In the genomic region with DNA sequence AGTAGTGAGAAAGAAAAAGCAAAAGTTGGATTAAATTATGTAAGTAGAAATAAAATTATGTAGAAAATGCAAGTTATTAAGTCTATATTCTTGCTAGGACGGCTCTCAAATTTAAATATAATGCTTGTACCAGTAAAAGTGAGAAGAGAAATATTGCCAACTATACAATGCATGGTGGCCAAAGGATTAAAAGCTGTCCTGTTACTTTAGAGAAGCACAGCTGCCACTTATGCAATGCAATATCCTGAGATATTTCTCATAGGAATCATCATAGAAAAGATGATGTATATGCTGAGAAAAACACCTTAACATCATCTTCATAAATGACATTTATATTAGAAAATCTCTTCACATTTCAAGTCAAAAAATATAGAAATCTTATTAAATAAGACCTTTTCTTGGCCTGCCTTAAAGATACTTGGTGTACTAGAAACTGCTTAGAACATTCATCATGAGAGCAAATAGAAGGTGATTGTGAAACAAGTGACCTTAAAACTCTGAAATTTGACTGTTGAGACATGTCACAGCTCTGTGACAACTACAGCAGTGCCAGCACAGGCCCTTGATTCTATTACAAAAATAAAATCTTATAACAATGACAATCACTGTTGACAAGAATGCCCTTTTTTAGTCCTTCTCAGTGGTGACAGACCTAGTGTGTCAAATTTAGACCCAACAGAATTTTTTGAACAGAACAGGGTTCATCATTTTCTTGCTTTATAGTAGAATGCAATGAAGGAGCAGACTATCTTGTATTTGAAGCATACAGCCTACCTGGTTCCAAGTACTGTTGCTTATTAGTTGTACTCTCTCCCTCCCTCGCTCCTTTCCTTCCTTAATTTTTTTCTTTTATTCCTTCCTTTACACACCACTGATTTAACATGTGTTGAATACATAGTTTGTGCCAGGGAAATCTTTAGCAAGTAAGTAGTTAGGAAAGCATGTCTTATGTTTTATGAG, we compare ENCODE assay signal across 34 cellular contexts.
"Had no signal": no experiment of that assay in that cellular context is flagged by ENCODE, and none has a peak within 500 bp of the region (broad histone marks: within the 10 kb centered on the region; RNA-seq: fewer than 3 reads in every experiment).

No MANE protein-coding gene starts in this region.

- H3K9me3 Mint-ChIP-seq: activated B cell treated with CpG ODN at 0.5 μM for 24 hours; activated CD4-positive, alpha-beta T cell treated with anti-CD3 and anti-CD28 coated beads, Interleukin-2, amount 10 ng/mL, durations not matched to agents 24 days and 14 days; activated naive CD4-positive, alpha-beta T cell treated with anti-CD3 and anti-CD28 coated beads, Interleukin-2, amount 10 ng/mL, durations not matched to agents 7 days and 5 days; activated T-helper 2 cell treated with anti-CD3 and anti-CD28 coated beads, Interferon-gamma antibody, Interleukin-2, Interleukin-4, amounts not matched to agents 10 μg/mL and 5 μg/mL and 100 μg/mL, durations not matched to agents 14 hours and 24 hours and 36 hours; T-helper 1 cell treated with Interleukin-12 subunit alpha and Interleukin-12 subunit beta and Interleukin-4 antibody, amounts not matched to agents 30 μg/mL and 1 μg/mL, for 36 hours; T-helper 2 cell treated with Interferon-gamma antibody and Interleukin-4, amounts not matched to agents 5 μg/mL and 100 μg/mL, for 36 hours had no signal

- H3K4me1 ChIP-seq: ascending aorta had no signal

- H3K4me3 ChIP-seq: ascending aorta, cardiac muscle cell had no signal

- H3K4me3 Mint-ChIP-seq: activated B cell treated with CpG ODN at 0.5 μM for 24 hours; activated CD4-positive, alpha-beta memory T cell treated with anti-CD3 and anti-CD28 coated beads for 36 hours; activated CD4-positive, alpha-beta T cell treated with anti-CD3 and anti-CD28 coated beads, Interleukin-2, amount 10 ng/mL, durations not matched to agents 24 days and 14 days; activated CD8-positive, alpha-beta T cell treated with anti-CD3 and anti-CD28 coated beads for 36 hours; activated naive CD4-positive, alpha-beta T cell treated with anti-CD3 and anti-CD28 coated beads, Interleukin-2, amount 10 ng/mL, durations not matched to agents 7 days and 5 days; activated naive CD4-positive, alpha-beta T cell treated with anti-CD3 and anti-CD28 coated beads, Interleukin-2, amount 50 U/mL, for 24 hours; activated naive CD8-positive, alpha-beta T cell; activated naive CD8-positive, alpha-beta T cell treated with anti-CD3 and anti-CD28 coated beads, Interleukin-2, amount 10 ng/mL, durations not matched to agents 7 days and 5 days; activated naive CD8-positive, alpha-beta T cell treated with anti-CD3 and anti-CD28 coated beads, Interleukin-2, amount 50 U/mL, for 24 hours; activated T-cell treated with anti-CD3 and anti-CD28 coated beads, Interleukin-2, amount 50 U/mL, for 24 hours; brain; central memory CD8-positive, alpha-beta T cell; T-helper 1 cell treated with Interleukin-12 subunit alpha and Interleukin-12 subunit beta and Interleukin-4 antibody, amounts not matched to agents 30 μg/mL and 1 μg/mL, for 36 hours; T-helper 2 cell treated with Interferon-gamma antibody and Interleukin-4, amounts not matched to agents 5 μg/mL and 100 μg/mL, for 36 hours had no signal

- H3K27me3 ChIP-seq: ascending aorta, cardiac muscle cell had no signal

- H3K27me3 Mint-ChIP-seq: activated B cell treated with CpG ODN at 0.5 μM for 24 hours; activated CD4-positive, alpha-beta memory T cell treated with anti-CD3 and anti-CD28 coated beads for 36 hours; activated CD4-positive, alpha-beta T cell treated with anti-CD3 and anti-CD28 coated beads, Interleukin-2, amount 10 ng/mL, durations not matched to agents 24 days and 14 days; activated CD8-positive, alpha-beta T cell treated with anti-CD3 and anti-CD28 coated beads for 36 hours; activated naive CD4-positive, alpha-beta T cell treated with anti-CD3 and anti-CD28 coated beads, Interleukin-2, amount 10 ng/mL, durations not matched to agents 7 days and 5 days; activated naive CD4-positive, alpha-beta T cell treated with anti-CD3 and anti-CD28 coated beads, Interleukin-2, amount 50 U/mL, for 24 hours; activated naive CD8-positive, alpha-beta T cell; activated naive CD8-positive, alpha-beta T cell treated with anti-CD3 and anti-CD28 coated beads, Interleukin-2, amount 10 ng/mL, durations not matched to agents 7 days and 5 days; activated naive CD8-positive, alpha-beta T cell treated with anti-CD3 and anti-CD28 coated beads, Interleukin-2, amount 50 U/mL, for 24 hours; activated T-cell treated with anti-CD3 and anti-CD28 coated beads, Interleukin-2, amount 50 U/mL, for 24 hours; brain; central memory CD8-positive, alpha-beta T cell had no signal

- H3K27ac ChIP-seq: ascending aorta, cardiac muscle cell, VCaP had no signal

- H3K4me1 Mint-ChIP-seq: activated B cell treated with CpG ODN at 0.5 μM for 24 hours; activated CD4-positive, alpha-beta T cell treated with anti-CD3 and anti-CD28 coated beads, Interleukin-2, amount 10 ng/mL, durations not matched to agents 24 days and 14 days; activated naive CD4-positive, alpha-beta T cell treated with anti-CD3 and anti-CD28 coated beads, Interleukin-2, amount 10 ng/mL, durations not matched to agents 7 days and 5 days; activated naive CD4-positive, alpha-beta T cell treated with anti-CD3 and anti-CD28 coated beads, Interleukin-2, amount 50 U/mL, for 24 hours; activated naive CD8-positive, alpha-beta T cell treated with anti-CD3 and anti-CD28 coated beads, Interleukin-2, amount 10 ng/mL, durations not matched to agents 7 days and 5 days; activated naive CD8-positive, alpha-beta T cell treated with anti-CD3 and anti-CD28 coated beads, Interleukin-2, amount 50 U/mL, for 24 hours; central memory CD8-positive, alpha-beta T cell had no signal

- H3K36me3 ChIP-seq: ascending aorta, cardiac muscle cell had no signal

- DNase-seq: activated B cell treated with CpG ODN at 0.5 μM for 24 hours; activated CD4-positive, alpha-beta memory T cell treated with anti-CD3 and anti-CD28 coated beads for 36 hours; activated CD4-positive, alpha-beta T cell treated with anti-CD3 and anti-CD28 coated beads for 4 hours; activated CD4-positive, alpha-beta T cell treated with anti-CD3 and anti-CD28 coated beads, Interleukin-2, amount 10 ng/mL, durations not matched to agents 24 days and 14 days; activated CD4-positive, alpha-beta T cell treated with anti-CD3 and anti-CD28 coated beads, Interleukin-2, amount 50 U/mL, for 1 hour; activated CD4-positive, alpha-beta T cell treated with anti-CD3 and anti-CD28 coated beads, Interleukin-2, amount 50 U/mL, for 4 hours; activated CD4-positive, CD25-positive, alpha-beta regulatory T cell treated with anti-CD3 and anti-CD28 coated beads, Interleukin-2, amount 50 U/mL, for 72 hours; activated CD8-positive, alpha-beta memory T cell treated with anti-CD3 and anti-CD28 coated beads, Interleukin-2, amount 50 U/mL, for 48 hours; activated CD8-positive, alpha-beta T cell treated with anti-CD3 and anti-CD28 coated beads for 36 hours; activated effector memory CD4-positive, alpha-beta T cell treated with Interleukin-2 at 50 U/mL for 16 hours; activated gamma-delta T cell; activated naive CD4-positive, alpha-beta T cell treated with anti-CD3 and anti-CD28 coated beads, Interleukin-2, amount 10 ng/mL, durations not matched to agents 7 days and 5 days; activated naive CD4-positive, alpha-beta T cell treated with Interleukin-2 at 50 U/mL for 16 hours; activated naive CD8-positive, alpha-beta T cell treated with anti-CD3 and anti-CD28 coated beads, Interleukin-2, amount 10 ng/mL, durations not matched to agents 7 days and 5 days; activated naive CD8-positive, alpha-beta T cell treated with anti-CD3 and anti-CD28 coated beads, Interleukin-2, amount 50 U/mL, for 24 hours; activated T-cell treated with anti-CD3 and anti-CD28 coated beads, Interleukin-2, amount 50 U/mL, for 24 hours; activated T-cell treated with anti-CD3 and anti-CD28 coated beads, Interleukin-2, amount 50 U/mL, for 48 hours; amygdala; anterior cingulate cortex; caudate nucleus; SW 1271; T-helper 1 cell; T-helper 2 cell; T-helper 9 cell had no signal

- H3K9me3 ChIP-seq: ascending aorta had no signal

- H3K36me3 Mint-ChIP-seq: activated CD4-positive, alpha-beta memory T cell treated with anti-CD3 and anti-CD28 coated beads for 36 hours; activated naive CD4-positive, alpha-beta T cell treated with anti-CD3 and anti-CD28 coated beads, Interleukin-2, amount 10 ng/mL, durations not matched to agents 7 days and 5 days; activated naive CD4-positive, alpha-beta T cell treated with anti-CD3 and anti-CD28 coated beads, Interleukin-2, amount 50 U/mL, for 24 hours; activated naive CD8-positive, alpha-beta T cell; activated naive CD8-positive, alpha-beta T cell treated with anti-CD3 and anti-CD28 coated beads, Interleukin-2, amount 10 ng/mL, durations not matched to agents 7 days and 5 days; brain had no signal

- ATAC-seq: activated CD8-positive, alpha-beta T cell treated with anti-CD3 and anti-CD28 coated beads for 36 hours; activated naive CD8-positive, alpha-beta T cell treated with anti-CD3 and anti-CD28 coated beads, Interleukin-2, amount 50 U/mL, for 24 hours had no signal

- H3K27ac Mint-ChIP-seq: activated B cell treated with CpG ODN at 0.5 μM for 24 hours; activated CD4-positive, alpha-beta memory T cell treated with anti-CD3 and anti-CD28 coated beads for 36 hours; activated CD4-positive, alpha-beta T cell treated with anti-CD3 and anti-CD28 coated beads, Interleukin-2, amount 10 ng/mL, durations not matched to agents 24 days and 14 days; activated CD8-positive, alpha-beta T cell treated with anti-CD3 and anti-CD28 coated beads for 36 hours; activated naive CD4-positive, alpha-beta T cell treated with anti-CD3 and anti-CD28 coated beads, Interleukin-2, amount 10 ng/mL, durations not matched to agents 7 days and 5 days; activated naive CD4-positive, alpha-beta T cell treated with anti-CD3 and anti-CD28 coated beads, Interleukin-2, amount 50 U/mL, for 24 hours; activated naive CD8-positive, alpha-beta T cell; activated naive CD8-positive, alpha-beta T cell treated with anti-CD3 and anti-CD28 coated beads, Interleukin-2, amount 10 ng/mL, durations not matched to agents 7 days and 5 days; activated naive CD8-positive, alpha-beta T cell treated with anti-CD3 and anti-CD28 coated beads, Interleukin-2, amount 50 U/mL, for 24 hours; activated T-cell treated with anti-CD3 and anti-CD28 coated beads, Interleukin-2, amount 50 U/mL, for 24 hours; activated T-helper 2 cell treated with anti-CD3 and anti-CD28 coated beads, Interferon-gamma antibody, Interleukin-2, Interleukin-4, amounts not matched to agents 10 μg/mL and 5 μg/mL and 100 μg/mL, durations not matched to agents 14 hours and 24 hours and 36 hours; T-helper 1 cell treated with Interleukin-12 subunit alpha and Interleukin-12 subunit beta and Interleukin-4 antibody, amounts not matched to agents 30 μg/mL and 1 μg/mL, for 36 hours; T-helper 2 cell treated with Interferon-gamma antibody and Interleukin-4, amounts not matched to agents 5 μg/mL and 100 μg/mL, for 36 hours had no signal
